Comparison of ENCODE assay signal across 26 cellular contexts in genomic region chr10:132995909-132996602, GRCh38. TPM values are rescaled to one million over a fixed set of nuclear protein-coding genes. Genes with fewer than 3 reads are reported as not detected.
A peak's percentile ranks its signal among the peaks of the same experiment; 100 is the strongest.
DNase-seq lines count a peak whose midpoint lies in the region; ATAC-seq, FAIRE-seq and TF ChIP-seq lines count a peak whose summit lies in the region.
"Had no signal": no experiment of that assay in that cellular context is flagged by ENCODE, and none has a peak within 500 bp of the region (broad histone marks: within the 10 kb centered on the region; RNA-seq: fewer than 3 reads in every experiment).

No MANE protein-coding gene starts in this region.

- intact Hi-C loops in Right ventricle myocardium superior (cut with DNase I) (no loop called here), left cardiac atrium (cut with DNase I) (no loop called here), kidney (cut with DNase I) (no loop called here)

- H3K36me3 ChIP-seq in kidney (ENCODE audit: control insufficient read depth in 1 of 2, insufficient read depth in 2 of 2, low read length in 2 of 2) (no peaks in the 10 kb centered on the region), neuronal stem cell (replicated peaks in 1 of 2; ENCODE audit: control insufficient read depth in 2 of 2, insufficient read depth in 2 of 2, low read length in 2 of 2) (no peaks in the 10 kb centered on the region)
- H3K36me3 ChIP-seq: BE2C, BLaER1 had no signal

- H3K27ac ChIP-seq in kidney (ENCODE audit: low read depth in 2 of 2, low read length in 2 of 2) = no peak overlapping the region
- H3K27ac ChIP-seq in neuronal stem cell (replicated peaks; ENCODE audit: low read length) = no peak overlapping the region
- H3K27ac ChIP-seq: BLaER1 had no signal

- no peak overlapping the region for H3K4ac ChIP-seq in neuronal stem cell (ENCODE audit: low read length)

- no peak for TF ChIP-seq CTCF in kidney (IDR thresholded peaks at IDR 0.05; ENCODE audit: borderline replicate concordance, extremely low read depth, insufficient read depth)

- no CpG with 5 or more reads among the region's 29 CpGs for WGBS in neuronal stem cell (ENCODE audit: extremely low coverage in 2 of 2, insufficient read length in 2 of 2, insufficient replicate concordance in 1 of 2), 2 donors

- no peak overlapping the region for H3K4me2 ChIP-seq in neuronal stem cell (ENCODE audit: insufficient read depth, low read length, poor library complexity, severe bottlenecking)

- peak overlapping the region; percentile 53 for H2AK5ac ChIP-seq in neuronal stem cell (ENCODE audit: low read depth, low read length)

- H3K9ac ChIP-seq in kidney (ENCODE audit: low read length in 2 of 2) = no peak overlapping the region
- H3K9ac ChIP-seq in neuronal stem cell (ENCODE audit: low read depth, low read length, poor library complexity) = peak overlapping the region; percentile 30
- H3K9ac ChIP-seq: BLaER1 had no signal

- ATAC-seq in Right ventricle myocardium superior (ENCODE audit: poor library complexity) (no peak), left cardiac atrium (no peak)
- ATAC-seq: GM12878 had no signal

- no peak overlapping the region for H4K8ac ChIP-seq in neuronal stem cell (ENCODE audit: low read depth, low read length)

- no peak for FAIRE-seq in kidney (lab: Jason Lieb, UNC)
- FAIRE-seq: A204.1, GM12878, GM12892, GM18507 had no signal

- H3K79me1 ChIP-seq in neuronal stem cell (ENCODE audit: low read depth, low read length) = peaks cover 2% of the 10 kb centered on the region

- no peaks in the 10 kb centered on the region for H3K9me3 ChIP-seq in kidney (ENCODE audit: control insufficient read depth in 1 of 2, low read length in 2 of 2)
- peaks cover 0 to 4% of the 10 kb centered on the region in 2 donors for H3K9me3 ChIP-seq in neuronal stem cell (replicated peaks in 1 of 2; ENCODE audit: control insufficient read depth in 2 of 2, insufficient read depth in 1 of 2, low read depth in 1 of 2, low read length in 2 of 2)
- H3K9me3 ChIP-seq: BE2C, BLaER1 had no signal

- H4K91ac ChIP-seq in neuronal stem cell (ENCODE audit: low read depth, low read length, poor library complexity) = no peak overlapping the region

- H3K27me3 ChIP-seq in neuronal stem cell (ENCODE audit: control insufficient read depth in 3 of 3, insufficient read depth in 3 of 3, low read depth in 1 of 3, low read length in 3 of 3) = peaks cover 0 to 48% (median 0%) of the 10 kb centered on the region in 3 experiments
- H3K27me3 ChIP-seq: BE2C, BLaER1 had no signal

- no peak overlapping the region for H3K23ac ChIP-seq in neuronal stem cell (ENCODE audit: low read depth, low read length, poor library complexity)

- no peak overlapping the region for H2BK120ac ChIP-seq in neuronal stem cell (ENCODE audit: low read depth, low read length)

- no peak overlapping the region for H2BK12ac ChIP-seq in neuronal stem cell (ENCODE audit: low read length)

- DNase-seq in Right ventricle myocardium superior (peak; percentile 37), left cardiac atrium (no peak), kidney (peak; percentile 52), neuronal stem cell (ENCODE audit: low spot score) (no peak), SIG-M5 (lab: John Stamatoyannopoulos, UW) (no peak)
- DNase-seq: 8988T; ACHN; BE2C; C1 segment of cervical spinal cord; CD4-positive, CD25-positive, alpha-beta regulatory T cell; CD8-positive, alpha-beta memory T cell; COR-L47; DMS 273 treated with DMSO at 0.1 percent for 48 hours; DMS153; DMS53; DMS79; DND-41; EL; GDM1 had no signal

- peak overlapping the region; percentile 46 for H2BK5ac ChIP-seq in neuronal stem cell (ENCODE audit: low read length)

- no peak overlapping the region for H2AFZ ChIP-seq in neuronal stem cell (ENCODE audit: low read length)

- H3K14ac ChIP-seq in neuronal stem cell (ENCODE audit: low read length) = no peak overlapping the region

- H3K4me1 ChIP-seq in kidney (ENCODE audit: control insufficient read depth in 1 of 2, insufficient read depth in 1 of 2, low read depth in 1 of 2, low read length in 2 of 2) (no peaks in the 10 kb centered on the region), neuronal stem cell (ENCODE audit: control insufficient read depth in 2 of 2, insufficient read depth in 1 of 2, low read depth in 1 of 2, low read length in 2 of 2) (peaks cover 2 to 4% of the 10 kb centered on the region in 2 donors)
- H3K4me1 ChIP-seq: BE2C had no signal

- no peak overlapping the region for H3K4me3 ChIP-seq in kidney (ENCODE audit: low read length in 2 of 2)
- no peak overlapping the region for H3K4me3 ChIP-seq in neuronal stem cell (ENCODE audit: low read length in 2 of 2)
- H3K4me3 ChIP-seq: BLaER1, GM12878 had no signal

- H2BK15ac ChIP-seq in neuronal stem cell (ENCODE audit: low read length) = no peak overlapping the region

- H3K18ac ChIP-seq in neuronal stem cell (ENCODE audit: low read length) = peak overlapping the region; percentile 60

RNA-seq across cellular contexts. Expression of gene CFAP46, which starts 53.7 kb away (rescaled TPM):
- total RNA-seq in Right ventricle myocardium superior = 1.9 TPM
- 1 to 10 TPM; 1.2 to 1.7 TPM for total RNA-seq in left cardiac atrium
- total RNA-seq in kidney = 8.3 TPM
- 3.8 TPM for polyA plus RNA-seq in kidney (ENCODE audit: insufficient read depth, low read depth, low replicate concordance)
- 1.5 TPM for polyA plus RNA-seq in neuronal stem cell (2013, experiment 1 of 2)
- polyA plus RNA-seq in neuronal stem cell (2013, experiment 2 of 2) = 1.4 TPM
- total RNA-seq: CD4-positive, alpha-beta memory T cell; CD4-positive, CD25-positive, alpha-beta regulatory T cell; GM12878 had no signal
- polyA plus RNA-seq: CD14-positive monocyte; CD4-positive, alpha-beta memory T cell; CD4-positive, CD25-positive, alpha-beta regulatory T cell; CD8-positive, alpha-beta memory T cell had no signal

Comparison
In these comparisons a context has a peak if more than half of its experiments do, and no peak if none do; other contexts are left out.
1. DNase-seq: peak in Right ventricle myocardium superior (single experiment) and kidney (single experiment); none in left cardiac atrium (single experiment), neuronal stem cell (single experiment) and SIG-M5 (single experiment).